In the genomic region with DNA sequence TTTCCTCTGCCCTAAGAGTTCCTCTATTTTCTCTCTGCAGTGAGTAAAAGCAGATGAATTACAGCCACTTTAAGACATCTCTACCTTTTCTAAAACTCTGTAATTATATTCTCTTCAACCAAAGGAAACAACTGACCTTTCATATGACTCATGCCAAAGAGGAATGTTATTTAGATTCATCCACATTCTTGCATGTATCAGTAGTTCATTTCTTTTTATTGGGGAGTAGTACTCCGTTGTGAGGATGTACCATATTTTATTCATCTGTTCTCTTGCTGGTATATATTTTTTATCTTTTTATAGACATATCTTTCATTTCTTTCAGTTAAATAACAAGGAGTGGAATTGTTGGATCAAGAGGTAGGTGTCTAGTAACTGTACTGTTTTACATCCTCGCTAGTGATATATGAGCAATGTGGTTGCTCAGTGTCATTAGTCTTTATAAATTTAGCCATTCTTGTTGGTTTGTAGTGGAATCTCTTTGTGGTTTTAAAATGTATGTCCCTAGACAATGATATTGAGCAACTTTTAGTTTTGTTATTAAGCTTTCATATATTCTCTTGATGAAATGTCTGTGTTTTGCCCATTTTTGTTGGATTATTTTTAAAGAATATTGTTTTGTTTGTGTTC, we compare ENCODE assay signal across 33 cellular contexts. TPM values are rescaled to one million over a fixed set of nuclear protein-coding genes. Genes with fewer than 3 reads are reported as not detected.
A peak's percentile ranks its signal among the peaks of the same experiment; 100 is the strongest.
DNase-seq lines count a peak whose midpoint lies in the region; ATAC-seq, FAIRE-seq and TF ChIP-seq lines count a peak whose summit lies in the region.
"Had no signal": no experiment of that assay in that cellular context is flagged by ENCODE, and none has a peak within 500 bp of the region (broad histone marks: within the 10 kb centered on the region; RNA-seq: fewer than 3 reads in every experiment).

No MANE protein-coding gene starts in this region.

- no peak for TF ChIP-seq POLR2A in prostate gland (IDR thresholded peaks at IDR 0.05)

- DNase-seq in GM03348 (ENCODE audit: low spot score) (peak; percentile 14), LHCN-M2 (ENCODE audit: low read depth) (peak; percentile 70), fibroblast of the aortic adventitia (ENCODE audit: low read depth) (peak; percentile 17), urothelium cell line (ENCODE audit: low spot score) (peak; percentile 11), prostate gland (ENCODE audit: low spot score) (no peak), NCI-H1694 treated with DMSO at 0.1 percent for 48 hours (lab: John Stamatoyannopoulos, UW) (no peak)
- DNase-seq: activated CD4-positive, alpha-beta T cell treated with anti-CD3 and anti-CD28 coated beads, Interleukin-2, amount 10 ng/mL, durations not matched to agents 7 days and 5 days; activated CD8-positive, alpha-beta memory T cell treated with anti-CD3 and anti-CD28 coated beads, Interleukin-2, amount 10 ng/mL, durations not matched to agents 7 days and 5 days; activated naive CD4-positive, alpha-beta T cell; activated T-cell treated with anti-CD3 and anti-CD28 coated beads, Interleukin-2, amount 50 U/mL, for 48 hours; CD4-positive, alpha-beta memory T cell; effector CD4-positive, alpha-beta T cell; foreskin fibroblast; head of caudate nucleus; kidney; NCI-H1092 treated with DMSO at 0.1 percent for 48 hours; NCI-H187 treated with DMSO at 0.1 percent for 48 hours; NCI-H2171 treated with DMSO at 0.1 percent for 48 hours; NCI-H526; psoas muscle; SHP77; stimulated activated naive CD8-positive, alpha-beta T cell treated with anti-CD3 and anti-CD28 coated beads, Interleukin-15, Interleukin-2, amounts not matched to agents 100 U/mL and 50 U/mL, for 24 hours; T-helper 9 cell; testis had no signal

- FAIRE-seq in urothelium cell line (lab: Jason Lieb, UNC): no peak
- FAIRE-seq: GM18507, HepG2, kidney had no signal

- H3K27ac ChIP-seq in prostate gland: no peak overlapping the region
- H3K27ac ChIP-seq: epithelial cell of prostate, psoas muscle, testis had no signal

- 60% methylated on average over 2 of the region's 2 CpGs for WGBS in prostate gland

- no peaks in the 10 kb centered on the region for H3K36me3 ChIP-seq in prostate gland

- intact Hi-C loops in prostate gland (cut with DNase I): no loop called here

- no peak for ATAC-seq in GM21447 (IDR thresholded peaks at IDR 0.05; ENCODE audit: unreplicated experiment)
- ATAC-seq: activated CD8-positive, alpha-beta memory T cell treated with anti-CD3 and anti-CD28 coated beads, Interleukin-2, amount 10 ng/mL, durations not matched to agents 7 days and 5 days; HCT116; HepG2; Panc1; psoas muscle; stimulated activated naive CD8-positive, alpha-beta T cell treated with anti-CD3 and anti-CD28 coated beads, Interleukin-15, Interleukin-2, amounts not matched to agents 100 U/mL and 50 U/mL, for 24 hours had no signal

- H3K27me3 ChIP-seq in prostate gland (replicated peaks; ENCODE audit: insufficient read depth): no peaks in the 10 kb centered on the region
- H3K27me3 ChIP-seq: testis had no signal

- TF ChIP-seq CTCF in fibroblast of the aortic adventitia (IDR thresholded peaks at IDR 0.05; ENCODE audit: insufficient read depth, low read length) (no peak), prostate gland (IDR thresholded peaks at IDR 0.05) (no peak)

- no peaks in the 10 kb centered on the region for H3K9me3 ChIP-seq in prostate gland
- H3K9me3 ChIP-seq: psoas muscle, testis had no signal

- H3K4me3 ChIP-seq in fibroblast of the aortic adventitia (ENCODE audit: low read depth, low read length): no peak overlapping the region
- no peak overlapping the region for H3K4me3 ChIP-seq in prostate gland
- H3K4me3 ChIP-seq: lung, psoas muscle, testis had no signal

- no peaks in the 10 kb centered on the region for H3K4me1 ChIP-seq in prostate gland (replicated peaks)
- H3K4me1 ChIP-seq: testis had no signal

RNA-seq across cellular contexts. Expression of a gene that starts 7.8 kb away (rescaled TPM):
- total RNA-seq in LHCN-M2 (2014; rRNA removed) (0.11 TPM in 1 of 2 replicates, not detected in the other), fibroblast of the aortic adventitia (ENCODE audit: low replicate concordance) (not detected in 2 replicates), prostate gland (under 1 TPM; 0.05 to 0.40 TPM)
- polyA plus RNA-seq in LHCN-M2 (2012): not detected
- total RNA-seq: activated CD4-positive, alpha-beta T cell treated with anti-CD3 and anti-CD28 coated beads, Interleukin-2, amount 10 ng/mL, durations not matched to agents 7 days and 5 days; activated CD8-positive, alpha-beta memory T cell treated with anti-CD3 and anti-CD28 coated beads, Interleukin-2, amount 10 ng/mL, durations not matched to agents 7 days and 5 days; CD4-positive, alpha-beta memory T cell; HepG2 had no signal
- polyA plus RNA-seq: adipose tissue; CD4-positive, alpha-beta memory T cell; HepG2; lung; urinary bladder had no signal

RNA-seq across cellular contexts. Expression of a gene that starts 39.8 kb away (rescaled TPM):
- total RNA-seq in LHCN-M2 (2014; rRNA removed): not detected in 2 replicates
- polyA plus RNA-seq in LHCN-M2 (2012): not detected
- not detected in 2 replicates for total RNA-seq in fibroblast of the aortic adventitia (ENCODE audit: low replicate concordance)
- total RNA-seq in prostate gland: not detected
- total RNA-seq: activated CD4-positive, alpha-beta T cell treated with anti-CD3 and anti-CD28 coated beads, Interleukin-2, amount 10 ng/mL, durations not matched to agents 7 days and 5 days; activated CD8-positive, alpha-beta memory T cell treated with anti-CD3 and anti-CD28 coated beads, Interleukin-2, amount 10 ng/mL, durations not matched to agents 7 days and 5 days; CD4-positive, alpha-beta memory T cell; kidney; lung had no signal
- polyA plus RNA-seq: adipose tissue; CD4-positive, alpha-beta memory T cell; lung; urinary bladder had no signal

RNA-seq across cellular contexts. Expression of a gene that starts 56.7 kb away (rescaled TPM):
- total RNA-seq in LHCN-M2 (2014; rRNA removed) (0.13 and 0.69 TPM in 2 replicates), fibroblast of the aortic adventitia (ENCODE audit: low replicate concordance) (not detected in 2 replicates), prostate gland (under 1 TPM in 1 of 2 donors, not detected in 1; 0.28 TPM)
- polyA plus RNA-seq in LHCN-M2 (2012): 0.26 TPM
- total RNA-seq: activated CD4-positive, alpha-beta T cell treated with anti-CD3 and anti-CD28 coated beads, Interleukin-2, amount 10 ng/mL, durations not matched to agents 7 days and 5 days; activated CD8-positive, alpha-beta memory T cell treated with anti-CD3 and anti-CD28 coated beads, Interleukin-2, amount 10 ng/mL, durations not matched to agents 7 days and 5 days; CD4-positive, alpha-beta memory T cell; HepG2; kidney; lung had no signal
- polyA plus RNA-seq: CD4-positive, alpha-beta memory T cell; HepG2 had no signal

Comparison
In these comparisons a context has a peak if more than half of its experiments do, and no peak if none do; other contexts are left out.
1. DNase-seq: peak in GM03348 (single experiment), LHCN-M2 (single experiment), fibroblast of the aortic adventitia (single experiment) and urothelium cell line (single experiment); none in prostate gland (single experiment) and NCI-H1694 treated with DMSO at 0.1 percent for 48 hours (single experiment).